14 cellular contexts compared by ENCODE assay signal in genomic region chr22:26615830-26616435, GRCh38. TPM values are rescaled to one million over a fixed set of nuclear protein-coding genes. Genes with fewer than 3 reads are reported as not detected.
"Had no signal": no experiment of that assay in that cellular context is flagged by ENCODE, and none has a peak within 500 bp of the region (broad histone marks: within the 10 kb centered on the region; RNA-seq: fewer than 3 reads in every experiment).

No MANE protein-coding gene starts in this region.

- H3K4me3 Mint-ChIP-seq: activated naive CD4-positive, alpha-beta T cell treated with anti-CD3 and anti-CD28 coated beads, Interleukin-2, amount 10 ng/mL, durations not matched to agents 7 days and 5 days had no signal

- H3K27me3 ChIP-seq: testis, upper lobe of right lung had no signal

- H3K36me3 ChIP-seq: cardiac muscle cell, gastroesophageal sphincter, heart right ventricle, stomach, upper lobe of right lung had no signal

- H3K9me3 ChIP-seq: gastroesophageal sphincter, heart right ventricle, stomach, testis, upper lobe of right lung had no signal

- H3K4me1 ChIP-seq: gastroesophageal sphincter had no signal

- DNase-seq: activated CD4-positive, CD25-positive, alpha-beta regulatory T cell treated with anti-CD3 and anti-CD28 coated beads, Interleukin-2, amount 50 U/mL, for 72 hours; activated T-cell treated with anti-CD3 and anti-CD28 coated beads, Interleukin-2, amount 50 U/mL, for 1 hour; dorsolateral prefrontal cortex; heart right ventricle; retina; stomach; T-helper 9 cell; testis; upper lobe of right lung had no signal

- H3K4me3 ChIP-seq: cardiac muscle cell, dorsolateral prefrontal cortex, gastroesophageal sphincter, heart right ventricle, stomach, testis, upper lobe of right lung had no signal

- H3K27ac Mint-ChIP-seq: activated naive CD4-positive, alpha-beta T cell treated with anti-CD3 and anti-CD28 coated beads, Interleukin-2, amount 10 ng/mL, durations not matched to agents 7 days and 5 days; activated T-helper 2 cell treated with anti-CD3 and anti-CD28 coated beads, Interferon-gamma antibody, Interleukin-2, Interleukin-4, amounts not matched to agents 10 μg/mL and 5 μg/mL and 100 μg/mL, durations not matched to agents 14 hours and 24 hours and 36 hours had no signal

- ATAC-seq: gastroesophageal sphincter, heart right ventricle, upper lobe of right lung had no signal

- H3K9me3 Mint-ChIP-seq: activated naive CD4-positive, alpha-beta T cell treated with anti-CD3 and anti-CD28 coated beads, Interleukin-2, amount 10 ng/mL, durations not matched to agents 7 days and 5 days; activated T-helper 2 cell treated with anti-CD3 and anti-CD28 coated beads, Interferon-gamma antibody, Interleukin-2, Interleukin-4, amounts not matched to agents 10 μg/mL and 5 μg/mL and 100 μg/mL, durations not matched to agents 14 hours and 24 hours and 36 hours had no signal

- H3K27ac ChIP-seq: cardiac muscle cell, dorsolateral prefrontal cortex, gastroesophageal sphincter, heart right ventricle, stomach, testis, upper lobe of right lung had no signal

- H3K36me3 Mint-ChIP-seq: activated naive CD4-positive, alpha-beta T cell treated with anti-CD3 and anti-CD28 coated beads, Interleukin-2, amount 10 ng/mL, durations not matched to agents 7 days and 5 days had no signal

RNA-seq across cellular contexts. Expression of gene CRYBB1, which starts 1.9 kb away (rescaled TPM):
- total RNA-seq: activated T-helper 2 cell treated with anti-CD3 and anti-CD28 coated beads, Interferon-gamma antibody, Interleukin-2, Interleukin-4, amounts not matched to agents 10 μg/mL and 5 μg/mL and 100 μg/mL, durations not matched to agents 14 hours and 24 hours and 36 hours; cardiac muscle cell; testis had no signal

RNA-seq across cellular contexts. Expression of gene CRYBA4, which starts 5.8 kb away (rescaled TPM):
- total RNA-seq: activated T-helper 2 cell treated with anti-CD3 and anti-CD28 coated beads, Interferon-gamma antibody, Interleukin-2, Interleukin-4, amounts not matched to agents 10 μg/mL and 5 μg/mL and 100 μg/mL, durations not matched to agents 14 hours and 24 hours and 36 hours; cardiac muscle cell; gastroesophageal sphincter; lung microvascular endothelial cell; stomach; upper lobe of right lung had no signal
